Comparison of ENCODE assay signal across 26 cellular contexts in genomic region chr10:127175357-127176110, GRCh38. TPM values are rescaled to one million over a fixed set of nuclear protein-coding genes. Genes with fewer than 3 reads are reported as not detected.
DNase-seq lines count a peak whose midpoint lies in the region; ATAC-seq, FAIRE-seq and TF ChIP-seq lines count a peak whose summit lies in the region.
"Had no signal": no experiment of that assay in that cellular context is flagged by ENCODE, and none has a peak within 500 bp of the region (broad histone marks: within the 10 kb centered on the region; RNA-seq: fewer than 3 reads in every experiment).

No MANE protein-coding gene starts in this region.

- H3K36me3 Mint-ChIP-seq in HFFc6 (ENCODE audit: low read depth) = peaks cover 10% of the 10 kb centered on the region; the same call in 1 of the 2 replicates
- H3K36me3 Mint-ChIP-seq: CD14-positive monocyte; CD8-positive, alpha-beta memory T cell had no signal

- DNase-seq in NOMO-1 treated with DMSO at 0.1 percent for 48 hours (lab: John Stamatoyannopoulos, UW; ENCODE audit: unreplicated experiment) (peak; percentile 0), NOMO-1 treated with dmso at 0.1 percent for 144 hours (lab: John Stamatoyannopoulos, UW; ENCODE audit: unreplicated experiment) (no peak), H7 (peak; percentile 32), H1 (ENCODE audit: low read depth in 1 of 2, low spot score in 2 of 2) (no peak), HFFc6 (no peak)
- peak; percentile 17 for DNase-seq in Jurkat, Clone E6-1 (ENCODE audit: low read depth, low spot score)
- DNase-seq: 8988T; ACHN; AML-193; BE2C; CD4-positive, alpha-beta T cell; CD8-positive, alpha-beta memory T cell; DMS 273 treated with DMSO at 0.1 percent for 48 hours; DMS79; EL; GDM1 had no signal

- H2BK120ac ChIP-seq in H1 (replicated peaks; ENCODE audit: low read depth, low read length) = no peak overlapping the region

- FAIRE-seq in H1 (lab: Jason Lieb, UNC) = no peak
- FAIRE-seq: A549, D721Med, GM12891, GM18507, H54 had no signal

- no peaks in the 10 kb centered on the region for H3K36me3 ChIP-seq in H7 (replicated peaks; ENCODE audit: control insufficient read depth, insufficient read depth, low read length)
- H3K36me3 ChIP-seq in H1 (ENCODE audit: control insufficient read depth in 2 of 4, insufficient read depth in 4 of 4, low read length in 3 of 4) = no peaks in the 10 kb centered on the region
- H3K36me3 ChIP-seq: BE2C; BLaER1 treated with 17β-estradiol and CSF1 and Interleukin-3, amounts not matched to agents 10 nM and 100 nM had no signal

- H3K23me2 ChIP-seq in H1 (ENCODE audit: low read depth, low read length) = no peaks in the 10 kb centered on the region

- no peaks in the 10 kb centered on the region; the same call in 1 of the 2 replicates for H3K27me3 Mint-ChIP-seq in HFFc6 (ENCODE audit: insufficient read depth)
- H3K27me3 Mint-ChIP-seq: CD4-positive, alpha-beta T cell had no signal

- H2BK5ac ChIP-seq in H1 (ENCODE audit: low read depth, low read length) = no peak overlapping the region

- H2AK5ac ChIP-seq in H1 (ENCODE audit: low read depth, low read length) = no peak overlapping the region

- POLR2A ChIA-PET in H1 (lab: Charles Lee; ENCODE audit: partially characterized antibody) = no interaction called here

- H3K79me2 ChIP-seq in H1 (ENCODE audit: control insufficient read depth in 1 of 2, insufficient read depth in 2 of 2, low read length in 2 of 2) = no peaks in the 10 kb centered on the region

- no peaks in the 10 kb centered on the region; the same call in 1 of the 2 replicates for H3K79me1 ChIP-seq in H1 (ENCODE audit: low read depth, low read length)

- TF ChIP-seq RAD21 in H1 (IDR thresholded peaks at IDR 0.05 in 1 of 2, conservative IDR thresholded peaks at IDR 0.05 in 1 of 2; ENCODE audit: low read depth in 2 of 2, low read length in 2 of 2) = no peak

- no peak overlapping the region for H2BK15ac ChIP-seq in H1 (ENCODE audit: low read length)

- no peak overlapping the region for H3K4ac ChIP-seq in H1 (replicated peaks; ENCODE audit: insufficient read length, low read depth, low read length)

- no peaks in the 10 kb centered on the region for H3K27me3 ChIP-seq in H7 (ENCODE audit: control insufficient read depth, insufficient read depth, low read length)
- H3K27me3 ChIP-seq in H1 (replicated peaks in 1 of 4; ENCODE audit: control insufficient read depth in 3 of 4, extremely low read depth in 1 of 4, insufficient read depth in 3 of 4, low read length in 3 of 4) = no peaks in the 10 kb centered on the region
- H3K27me3 ChIP-seq: BE2C; BLaER1 treated with 17β-estradiol and CSF1 and Interleukin-3, amounts not matched to agents 10 nM and 100 nM had no signal

- no peak overlapping the region for H2BK20ac ChIP-seq in H1 (ENCODE audit: low read length)

- no peaks in the 10 kb centered on the region for H3K4me1 ChIP-seq in H1 (replicated peaks in 1 of 4; ENCODE audit: control insufficient read depth in 3 of 4, insufficient read depth in 4 of 4, low read length in 3 of 4)
- H3K4me1 ChIP-seq: A549; BE2C; BLaER1 treated with 17β-estradiol and CSF1 and Interleukin-3, amounts not matched to agents 10 nM and 100 nM had no signal

- H3K23ac ChIP-seq in H1 (ENCODE audit: insufficient read length) = no peak overlapping the region

- H3K9me3 Mint-ChIP-seq in HFFc6 = no peaks in the 10 kb centered on the region
- H3K9me3 Mint-ChIP-seq: CD14-positive monocyte; CD4-positive, alpha-beta T cell; CD8-positive, alpha-beta memory T cell; GM23338 had no signal

- H3K9ac ChIP-seq in H1 (replicated peaks in 1 of 4; ENCODE audit: extremely low read depth in 1 of 4, low read depth in 3 of 4, low read length in 3 of 4) = no peak overlapping the region
- H3K9ac ChIP-seq: BLaER1 treated with 17β-estradiol and CSF1 and Interleukin-3, amounts not matched to agents 10 nM and 100 nM had no signal

- no peak for TF ChIP-seq EP300 in H1 (IDR thresholded peaks at IDR 0.05; ENCODE audit: borderline replicate concordance in 1 of 2, low read depth in 2 of 2, low read length in 2 of 2)

- H2BK12ac ChIP-seq in H1 (ENCODE audit: low read depth, low read length) = no peak overlapping the region

- no peak overlapping the region for H3K4me3 Mint-ChIP-seq in HFFc6
- H3K4me3 Mint-ChIP-seq: CD14-positive monocyte; CD4-positive, alpha-beta T cell; CD8-positive, alpha-beta memory T cell; GM23338 had no signal

- H3K27ac ChIP-seq in H1 (ENCODE audit: low read depth, low read length) = no peak overlapping the region; the same call in 1 of the 2 replicates
- H3K27ac ChIP-seq: A549; BLaER1 treated with 17β-estradiol and CSF1 and Interleukin-3, amounts not matched to agents 10 nM and 100 nM had no signal

- peaks cover 0 to 3% of the 10 kb centered on the region in 2 experiments for H4K20me1 ChIP-seq in H1 (replicated peaks in 1 of 2; ENCODE audit: control insufficient read depth in 1 of 2, insufficient read depth in 2 of 2, low read length in 2 of 2)
- H4K20me1 ChIP-seq: BLaER1 treated with 17β-estradiol and CSF1 and Interleukin-3, amounts not matched to agents 10 nM and 100 nM had no signal

- no peaks in the 10 kb centered on the region for H3K9me3 ChIP-seq in H1 (ENCODE audit: insufficient read depth in 2 of 2, low read depth in 1 of 2, low read length in 1 of 2)
- H3K9me3 ChIP-seq: A549; BE2C; BLaER1 treated with 17β-estradiol and CSF1 and Interleukin-3, amounts not matched to agents 10 nM and 100 nM had no signal

- TF ChIP-seq CTCF in H1 (IDR thresholded peaks at IDR 0.05; ENCODE audit: control extremely low read depth in 1 of 3, insufficient read depth in 1 of 3, low read depth in 1 of 3, low read length in 3 of 3) (no peak), HFFc6 (IDR thresholded peaks at IDR 0.05) (no peak)

- H4K8ac ChIP-seq in H1 (ENCODE audit: extremely low read depth, insufficient read depth, low read length) = peak overlapping the region; percentile 43; the same call in 1 of the 2 replicates

- no peak overlapping the region for H4K5ac ChIP-seq in H1 (ENCODE audit: insufficient read length, low read depth, low read length)

- no peak overlapping the region for H3K56ac ChIP-seq in H1 (replicated peaks; ENCODE audit: insufficient read length, low read depth, low read length)

- ATAC-seq in activated CD4-positive, CD25-positive, alpha-beta regulatory T cell treated with anti-CD3 and anti-CD28 coated beads, Interleukin-2, amount 50 U/mL, for 24 hours = no peak
- ATAC-seq: A549, GM23338, HCT116 had no signal

- no peak overlapping the region for H3K18ac ChIP-seq in H1 (ENCODE audit: extremely low read depth, low read length)

- no peak overlapping the region for H3K14ac ChIP-seq in H1 (ENCODE audit: insufficient read length)

- H2AFZ ChIP-seq in H1 (ENCODE audit: low read length) = no peak overlapping the region
- H2AFZ ChIP-seq: GM23338 had no signal

- TF ChIP-seq POLR2A in H1 (IDR thresholded peaks at IDR 0.05; ENCODE audit: control extremely low read depth in 1 of 2, low read depth in 2 of 2, low read length in 2 of 2) = no peak

- H3K4me1 Mint-ChIP-seq in HFFc6 (ENCODE audit: low read depth) = no peaks in the 10 kb centered on the region
- H3K4me1 Mint-ChIP-seq: CD8-positive, alpha-beta memory T cell had no signal

- no peak overlapping the region for H3K27ac Mint-ChIP-seq in HFFc6
- H3K27ac Mint-ChIP-seq: CD4-positive, alpha-beta T cell; CD8-positive, alpha-beta memory T cell; GM23338 had no signal

- CTCF ChIA-PET in H1 (lab: Charles Lee; ENCODE audit: partially characterized antibody) = interaction anchor here (1.0 kb wide), 1 partner anchor 519 kb away, joined by 3 read pairs; no protein-coding TSS in a partner anchor

- 92% methylated on average over 38 of the region's 40 CpGs; no CpG with 5 or more reads in 1 of the 2 experiments for WGBS in H1 (ENCODE audit: extremely low coverage in 1 of 2, insufficient coverage in 1 of 2, insufficient read length in 1 of 2, insufficient replicate concordance in 2 of 2, low coverage in 1 of 2, low lambda C conversion rate in 2 of 2, missing lambda C conversion rate in 1 of 2), 2 experiments

- no peak overlapping the region for H3K4me2 ChIP-seq in H1 (ENCODE audit: insufficient read depth in 1 of 2, low read depth in 2 of 2, low read length in 2 of 2)
- H3K4me2 ChIP-seq: A549; BLaER1 treated with 17β-estradiol and CSF1 and Interleukin-3, amounts not matched to agents 10 nM and 100 nM; GM23338 had no signal

- H4K91ac ChIP-seq in H1 (replicated peaks; ENCODE audit: insufficient read length, low read length) = no peak overlapping the region

- H3K4me3 ChIP-seq in H7 (ENCODE audit: insufficient read depth, low read depth, low read length) (no peak overlapping the region), H1 (ENCODE audit: extremely low read depth in 1 of 4, insufficient read depth in 2 of 4, low read depth in 3 of 4, low read length in 4 of 4) (no peak overlapping the region)
- H3K4me3 ChIP-seq in Jurkat, Clone E6-1 (ENCODE audit: low read length) = no peak overlapping the region
- H3K4me3 ChIP-seq: A549; BLaER1 treated with 17β-estradiol and CSF1 and Interleukin-3, amounts not matched to agents 10 nM and 100 nM; GM23338 had no signal

TF ChIP-seq in H1, 55 proteins besides CTCF, POLR2A, EP300 and RAD21 (continues in another document):
- no peak for TF ChIP-seq JUN (IDR thresholded peaks at IDR 0.05; ENCODE audit: low read depth, low read length)
- TF ChIP-seq RXRA (IDR thresholded peaks at IDR 0.05; ENCODE audit: insufficient read depth, low read depth, low read length) = no peak
- TF ChIP-seq SP4 (IDR thresholded peaks at IDR 0.05; ENCODE audit: low read length) = no peak
- TF ChIP-seq YY1 (IDR thresholded peaks at IDR 0.05; ENCODE audit: low read depth, low read length) = no peak
- TF ChIP-seq FOSL1 (IDR thresholded peaks at IDR 0.05; ENCODE audit: insufficient read depth, low read depth, low read length) = no peak
- TF ChIP-seq POLR2AphosphoS5 (IDR thresholded peaks at IDR 0.05; ENCODE audit: low read depth, low read length) = no peak
- TF ChIP-seq SIX5 (IDR thresholded peaks at IDR 0.05; ENCODE audit: low read depth, low read length) = no peak
- no peak for TF ChIP-seq HDAC2 (IDR thresholded peaks at IDR 0.05; ENCODE audit: borderline replicate concordance in 1 of 2, low read depth in 2 of 2, low read length in 2 of 2)
- no peak for TF ChIP-seq CBX5 (IDR thresholded peaks at IDR 0.05; ENCODE audit: low read depth, low read length)

RNA-seq across cellular contexts. Expression of gene INSYN2A, which starts 20.9 kb away (rescaled TPM):
- 0.07 TPM in 1 of 2 replicates, not detected in the other for total RNA-seq in H7 (2014; rRNA removed; shearing (Covaris generic))
- polyA plus RNA-seq in Jurkat, Clone E6-1 (2012; ENCODE audit: insufficient read depth, insufficient read length) = not detected
- total RNA-seq in H1 (2021; fragmentation: NEBNext Ultra II Directional; extraction: Animal tissue kit (Norgen Biotek cat#: 25700)) = 0.19 TPM in 2 replicates
- 0.08 and 0.11 TPM in 2 replicates for polyA plus RNA-seq in H1 (2011; rRNA removed)
- polyA plus RNA-seq in H1 (2011; cell fraction: cytosol; rRNA removed) = 0.09 TPM
- polyA plus RNA-seq in H1 (2011; cell fraction: nucleus; rRNA removed) = 0.19 TPM
- polyA plus RNA-seq in H1 (2012, experiment 1 of 2) = 0.09 to 0.23 TPM (median 0.18 TPM) in 4 replicates
- not detected for polyA plus RNA-seq in H1 (2012, experiment 2 of 2)
- polyA plus RNA-seq in H1 (2013, experiment 1 of 2) = 0.14 TPM
- polyA plus RNA-seq in H1 (2013, experiment 2 of 2) = 0.13 TPM
- polyA minus RNA-seq in H1 (2011; rRNA and poly(A)+ RNA removed) = 0.10 and 0.22 TPM in 2 replicates
- not detected for polyA minus RNA-seq in H1 (2011; cell fraction: cytosol; rRNA and poly(A)+ RNA removed)
- polyA minus RNA-seq in H1 (2011; cell fraction: nucleus; rRNA and poly(A)+ RNA removed) = not detected
- total RNA-seq in HFFc6 (2021; fragmentation: NEBNext Ultra II Directional; extraction: Animal tissue kit (Norgen Biotek cat#: 25700)) = under 1 TPM; 0.05 to 0.24 (median 0.20) TPM
- total RNA-seq: CD4-positive, alpha-beta T cell; CD8-positive, alpha-beta memory T cell had no signal
- polyA plus RNA-seq: CD14-positive monocyte; CD8-positive, alpha-beta memory T cell had no signal

Comparison
In these comparisons a context has a peak if more than half of its experiments do, and no peak if none do; other contexts are left out.
1. DNase-seq: peak in NOMO-1 treated with DMSO at 0.1 percent for 48 hours (single experiment), H7 (single experiment) and Jurkat, Clone E6-1 (single experiment); none in NOMO-1 treated with dmso at 0.1 percent for 144 hours (single experiment), H1 (0 of 2) and HFFc6 (single experiment).